In the genomic region with DNA sequence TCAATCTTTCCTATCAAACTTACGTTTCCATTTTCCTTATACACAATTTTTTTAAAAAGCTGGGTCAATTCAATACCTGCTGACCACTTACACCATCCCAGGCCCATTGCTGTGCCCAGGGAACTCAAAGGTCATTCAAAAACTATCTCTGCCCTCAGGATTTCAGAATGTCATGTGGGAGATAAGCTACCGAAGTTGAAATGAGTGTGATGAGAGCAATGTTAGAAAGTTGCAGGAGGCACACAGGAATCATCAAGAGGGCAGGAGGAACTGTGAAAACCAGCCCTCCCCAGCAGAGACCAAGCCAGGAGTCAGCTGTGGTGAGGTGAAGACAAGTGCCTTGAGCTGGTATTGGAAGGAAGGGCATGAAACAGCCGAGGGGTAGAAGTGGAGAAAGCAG, we compare ENCODE assay signal across 1 cellular context.
TF ChIP-seq lines count a peak whose summit lies in the region.

No MANE protein-coding gene starts in this region.

TF ChIP-seq in GM23338, 12 proteins besides CTCF, POLR2A, EP300 and RAD21 (continued from another document):
- TF ChIP-seq, protein P1, sequence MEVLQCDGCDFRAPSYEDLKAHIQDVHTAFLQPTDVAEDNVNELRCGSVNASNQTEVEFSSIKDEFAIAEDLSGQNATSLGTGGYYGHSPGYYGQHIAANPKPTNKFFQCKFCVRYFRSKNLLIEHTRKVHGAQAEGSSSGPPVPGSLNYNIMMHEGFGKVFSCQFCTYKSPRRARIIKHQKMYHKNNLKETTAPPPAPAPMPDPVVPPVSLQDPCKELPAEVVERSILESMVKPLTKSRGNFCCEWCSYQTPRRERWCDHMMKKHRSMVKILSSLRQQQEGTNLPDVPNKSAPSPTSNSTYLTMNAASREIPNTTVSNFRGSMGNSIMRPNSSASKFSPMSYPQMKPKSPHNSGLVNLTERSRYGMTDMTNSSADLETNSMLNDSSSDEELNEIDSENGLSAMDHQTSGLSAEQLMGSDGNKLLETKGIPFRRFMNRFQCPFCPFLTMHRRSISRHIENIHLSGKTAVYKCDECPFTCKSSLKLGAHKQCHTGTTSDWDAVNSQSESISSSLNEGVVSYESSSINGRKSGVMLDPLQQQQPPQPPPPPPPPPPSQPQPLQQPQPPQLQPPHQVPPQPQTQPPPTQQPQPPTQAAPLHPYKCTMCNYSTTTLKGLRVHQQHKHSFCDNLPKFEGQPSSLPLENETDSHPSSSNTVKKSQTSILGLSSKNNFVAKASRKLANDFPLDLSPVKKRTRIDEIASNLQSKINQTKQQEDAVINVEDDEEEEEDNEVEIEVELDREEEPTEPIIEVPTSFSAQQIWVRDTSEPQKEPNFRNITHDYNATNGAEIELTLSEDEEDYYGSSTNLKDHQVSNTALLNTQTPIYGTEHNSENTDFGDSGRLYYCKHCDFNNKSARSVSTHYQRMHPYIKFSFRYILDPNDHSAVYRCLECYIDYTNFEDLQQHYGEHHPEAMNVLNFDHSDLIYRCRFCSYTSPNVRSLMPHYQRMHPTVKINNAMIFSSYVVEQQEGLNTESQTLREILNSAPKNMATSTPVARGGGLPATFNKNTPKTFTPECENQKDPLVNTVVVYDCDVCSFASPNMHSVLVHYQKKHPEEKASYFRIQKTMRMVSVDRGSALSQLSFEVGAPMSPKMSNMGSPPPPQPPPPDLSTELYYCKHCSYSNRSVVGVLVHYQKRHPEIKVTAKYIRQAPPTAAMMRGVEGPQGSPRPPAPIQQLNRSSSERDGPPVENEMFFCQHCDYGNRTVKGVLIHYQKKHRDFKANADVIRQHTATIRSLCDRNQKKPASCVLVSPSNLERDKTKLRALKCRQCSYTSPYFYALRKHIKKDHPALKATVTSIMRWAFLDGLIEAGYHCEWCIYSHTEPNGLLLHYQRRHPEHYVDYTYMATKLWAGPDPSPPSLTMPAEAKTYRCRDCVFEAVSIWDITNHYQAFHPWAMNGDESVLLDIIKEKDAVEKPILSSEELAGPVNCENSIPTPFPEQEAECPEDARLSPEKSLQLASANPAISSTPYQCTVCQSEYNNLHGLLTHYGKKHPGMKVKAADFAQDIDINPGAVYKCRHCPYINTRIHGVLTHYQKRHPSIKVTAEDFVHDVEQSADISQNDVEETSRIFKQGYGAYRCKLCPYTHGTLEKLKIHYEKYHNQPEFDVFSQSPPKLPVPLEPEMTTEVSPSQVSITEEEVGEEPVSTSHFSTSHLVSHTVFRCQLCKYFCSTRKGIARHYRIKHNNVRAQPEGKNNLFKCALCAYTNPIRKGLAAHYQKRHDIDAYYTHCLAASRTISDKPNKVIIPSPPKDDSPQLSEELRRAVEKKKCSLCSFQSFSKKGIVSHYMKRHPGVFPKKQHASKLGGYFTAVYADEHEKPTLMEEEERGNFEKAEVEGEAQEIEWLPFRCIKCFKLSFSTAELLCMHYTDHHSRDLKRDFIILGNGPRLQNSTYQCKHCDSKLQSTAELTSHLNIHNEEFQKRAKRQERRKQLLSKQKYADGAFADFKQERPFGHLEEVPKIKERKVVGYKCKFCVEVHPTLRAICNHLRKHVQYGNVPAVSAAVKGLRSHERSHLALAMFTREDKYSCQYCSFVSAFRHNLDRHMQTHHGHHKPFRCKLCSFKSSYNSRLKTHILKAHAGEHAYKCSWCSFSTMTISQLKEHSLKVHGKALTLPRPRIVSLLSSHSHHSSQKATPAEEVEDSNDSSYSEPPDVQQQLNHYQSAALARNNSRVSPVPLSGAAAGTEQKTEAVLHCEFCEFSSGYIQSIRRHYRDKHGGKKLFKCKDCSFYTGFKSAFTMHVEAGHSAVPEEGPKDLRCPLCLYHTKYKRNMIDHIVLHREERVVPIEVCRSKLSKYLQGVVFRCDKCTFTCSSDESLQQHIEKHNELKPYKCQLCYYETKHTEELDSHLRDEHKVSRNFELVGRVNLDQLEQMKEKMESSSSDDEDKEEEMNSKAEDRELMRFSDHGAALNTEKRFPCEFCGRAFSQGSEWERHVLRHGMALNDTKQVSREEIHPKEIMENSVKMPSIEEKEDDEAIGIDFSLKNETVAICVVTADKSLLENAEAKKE (CRISPR knock-in tag; IDR thresholded peaks at IDR 0.05) = no peak
- no peak for TF ChIP-seq STAT1 (IDR thresholded peaks at IDR 0.05; ENCODE audit: unreplicated experiment)
- no peak for TF ChIP-seq NANOG (IDR thresholded peaks at IDR 0.05; ENCODE audit: borderline replicate concordance)
- no peak for TF ChIP-seq POLR2AphosphoS5 (IDR thresholded peaks at IDR 0.05; ENCODE audit: low read depth)
- no peak for TF ChIP-seq ZNF114 (CRISPR knock-in tag; IDR thresholded peaks at IDR 0.05)
- TF ChIP-seq, protein P2, sequence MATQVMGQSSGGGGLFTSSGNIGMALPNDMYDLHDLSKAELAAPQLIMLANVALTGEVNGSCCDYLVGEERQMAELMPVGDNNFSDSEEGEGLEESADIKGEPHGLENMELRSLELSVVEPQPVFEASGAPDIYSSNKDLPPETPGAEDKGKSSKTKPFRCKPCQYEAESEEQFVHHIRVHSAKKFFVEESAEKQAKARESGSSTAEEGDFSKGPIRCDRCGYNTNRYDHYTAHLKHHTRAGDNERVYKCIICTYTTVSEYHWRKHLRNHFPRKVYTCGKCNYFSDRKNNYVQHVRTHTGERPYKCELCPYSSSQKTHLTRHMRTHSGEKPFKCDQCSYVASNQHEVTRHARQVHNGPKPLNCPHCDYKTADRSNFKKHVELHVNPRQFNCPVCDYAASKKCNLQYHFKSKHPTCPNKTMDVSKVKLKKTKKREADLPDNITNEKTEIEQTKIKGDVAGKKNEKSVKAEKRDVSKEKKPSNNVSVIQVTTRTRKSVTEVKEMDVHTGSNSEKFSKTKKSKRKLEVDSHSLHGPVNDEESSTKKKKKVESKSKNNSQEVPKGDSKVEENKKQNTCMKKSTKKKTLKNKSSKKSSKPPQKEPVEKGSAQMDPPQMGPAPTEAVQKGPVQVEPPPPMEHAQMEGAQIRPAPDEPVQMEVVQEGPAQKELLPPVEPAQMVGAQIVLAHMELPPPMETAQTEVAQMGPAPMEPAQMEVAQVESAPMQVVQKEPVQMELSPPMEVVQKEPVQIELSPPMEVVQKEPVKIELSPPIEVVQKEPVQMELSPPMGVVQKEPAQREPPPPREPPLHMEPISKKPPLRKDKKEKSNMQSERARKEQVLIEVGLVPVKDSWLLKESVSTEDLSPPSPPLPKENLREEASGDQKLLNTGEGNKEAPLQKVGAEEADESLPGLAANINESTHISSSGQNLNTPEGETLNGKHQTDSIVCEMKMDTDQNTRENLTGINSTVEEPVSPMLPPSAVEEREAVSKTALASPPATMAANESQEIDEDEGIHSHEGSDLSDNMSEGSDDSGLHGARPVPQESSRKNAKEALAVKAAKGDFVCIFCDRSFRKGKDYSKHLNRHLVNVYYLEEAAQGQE (IDR thresholded peaks at IDR 0.05; ENCODE audit: unreplicated experiment) = no peak
- no peak for TF ChIP-seq EZH2phosphoT487 (IDR thresholded peaks at IDR 0.05; ENCODE audit: unreplicated experiment)
- TF ChIP-seq JUNB (IDR thresholded peaks at IDR 0.05; ENCODE audit: unreplicated experiment) = no peak
- no peak for TF ChIP-seq ETS1 (IDR thresholded peaks at IDR 0.05)
TF ChIP-seq in GM23338: peak in this region for 0.
